Comparison of ENCODE assay signal across 1 cellular context in the genomic region with DNA sequence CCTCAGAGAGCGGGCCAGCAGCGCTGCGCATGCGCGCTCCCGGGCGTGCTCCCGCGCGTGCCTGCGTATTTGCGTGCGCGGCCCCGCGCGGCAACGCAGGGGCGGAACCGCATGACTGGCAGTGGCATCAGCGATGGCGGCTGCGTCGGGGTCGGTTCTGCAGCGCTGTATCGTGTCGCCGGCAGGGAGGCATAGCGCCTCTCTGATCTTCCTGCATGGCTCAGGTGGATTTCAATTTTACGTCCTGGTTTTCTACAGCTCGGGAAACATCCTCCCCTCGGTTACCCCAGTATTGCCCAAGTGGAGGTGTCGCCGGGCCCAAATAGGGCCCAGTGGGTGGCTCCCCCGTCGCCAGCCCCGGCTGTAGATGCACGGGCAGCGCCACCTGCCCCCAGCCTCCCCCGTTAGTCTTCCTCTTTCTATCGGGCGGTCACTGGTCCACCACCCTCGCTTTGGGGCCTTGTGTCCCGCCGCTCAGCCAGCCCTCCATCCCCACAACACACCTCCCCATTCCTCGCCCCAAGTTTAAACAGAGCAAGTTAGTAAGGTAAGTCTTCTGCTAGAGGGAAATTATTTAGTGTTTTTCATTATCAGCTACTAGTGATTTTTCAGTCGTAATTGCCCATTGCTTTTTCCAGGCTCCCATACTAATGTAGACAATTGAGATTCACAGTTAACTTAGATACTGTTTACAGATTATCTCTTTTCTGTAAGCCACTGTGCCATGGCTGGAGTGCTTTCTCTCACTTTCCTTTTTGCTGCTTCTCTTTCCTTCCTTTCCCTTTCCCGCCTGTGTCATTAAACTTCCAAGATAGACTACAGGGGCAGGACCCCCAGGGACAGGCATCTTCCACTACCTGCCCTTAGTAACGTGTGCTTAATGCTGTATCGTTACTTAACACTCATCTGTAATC.
A peak's percentile ranks its signal among the peaks of the same experiment; 100 is the strongest.
TF ChIP-seq lines count a peak whose summit lies in the region.

A gene (plus strand): TSS at position 121 of the 914 bp plus-strand sequence. CDS start 13 bp downstream, at position 134.

TF ChIP-seq in WTC11, 78 proteins besides CTCF, POLR2A, EP300 and RAD21 (continued from another document):
- TF ChIP-seq, protein P1, sequence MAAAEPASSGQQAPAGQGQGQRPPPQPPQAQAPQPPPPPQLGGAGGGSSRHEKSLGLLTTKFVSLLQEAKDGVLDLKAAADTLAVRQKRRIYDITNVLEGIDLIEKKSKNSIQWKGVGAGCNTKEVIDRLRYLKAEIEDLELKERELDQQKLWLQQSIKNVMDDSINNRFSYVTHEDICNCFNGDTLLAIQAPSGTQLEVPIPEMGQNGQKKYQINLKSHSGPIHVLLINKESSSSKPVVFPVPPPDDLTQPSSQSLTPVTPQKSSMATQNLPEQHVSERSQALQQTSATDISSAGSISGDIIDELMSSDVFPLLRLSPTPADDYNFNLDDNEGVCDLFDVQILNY (CRISPR knock-in tag; IDR thresholded peaks at IDR 0.05): 0 out of 2 replicates have a peak, but pooled peaks have one; percentile 70
- no peak; the same call in 1 of the 2 replicates for TF ChIP-seq KAT7 (CRISPR knock-in tag; IDR thresholded peaks at IDR 0.05; ENCODE audit: borderline replicate concordance)
- no peak for TF ChIP-seq NR1H2 (CRISPR knock-in tag; IDR thresholded peaks at IDR 0.05)
- TF ChIP-seq, protein P2, sequence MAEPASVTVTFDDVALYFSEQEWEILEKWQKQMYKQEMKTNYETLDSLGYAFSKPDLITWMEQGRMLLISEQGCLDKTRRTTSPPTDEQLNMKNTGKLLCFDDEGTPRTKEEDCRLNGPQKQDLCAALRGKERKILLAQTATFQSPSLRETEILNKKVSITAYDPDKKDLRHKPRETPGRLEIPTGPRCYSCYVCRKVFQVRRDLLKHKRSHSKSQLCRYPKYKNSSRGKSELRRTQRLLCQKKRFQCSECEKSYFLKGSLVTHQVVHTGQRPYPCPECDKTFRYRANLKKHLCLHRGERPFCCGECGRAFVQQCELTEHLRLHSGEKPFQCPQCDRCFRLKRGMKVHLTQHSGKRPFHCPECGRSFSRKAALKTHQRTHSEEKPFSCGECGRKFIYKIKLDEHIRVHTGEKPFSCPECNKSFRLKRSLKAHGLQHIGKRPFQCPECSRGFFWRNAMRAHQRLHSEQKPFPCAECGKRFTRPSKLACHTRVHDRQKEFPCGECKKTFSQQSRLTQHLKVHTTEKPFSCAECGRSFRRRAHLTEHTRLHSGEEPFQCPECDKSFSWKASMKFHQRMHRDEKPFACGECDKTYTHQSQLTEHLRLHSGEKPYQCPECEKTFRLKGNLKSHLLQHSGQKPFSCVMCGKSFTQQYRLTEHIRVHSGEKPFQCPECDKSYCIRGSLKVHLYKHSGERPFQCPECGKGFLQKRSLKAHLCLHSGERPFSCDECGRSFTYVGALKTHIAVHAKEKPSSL (CRISPR knock-in tag; conservative IDR thresholded peaks at IDR 0.05): no peak
- TF ChIP-seq, protein P3, sequence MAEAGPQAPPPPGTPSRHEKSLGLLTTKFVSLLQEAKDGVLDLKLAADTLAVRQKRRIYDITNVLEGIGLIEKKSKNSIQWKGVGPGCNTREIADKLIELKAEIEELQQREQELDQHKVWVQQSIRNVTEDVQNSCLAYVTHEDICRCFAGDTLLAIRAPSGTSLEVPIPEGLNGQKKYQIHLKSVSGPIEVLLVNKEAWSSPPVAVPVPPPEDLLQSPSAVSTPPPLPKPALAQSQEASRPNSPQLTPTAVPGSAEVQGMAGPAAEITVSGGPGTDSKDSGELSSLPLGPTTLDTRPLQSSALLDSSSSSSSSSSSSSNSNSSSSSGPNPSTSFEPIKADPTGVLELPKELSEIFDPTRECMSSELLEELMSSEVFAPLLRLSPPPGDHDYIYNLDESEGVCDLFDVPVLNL (CRISPR knock-in tag; IDR thresholded peaks at IDR 0.05; ENCODE audit: borderline replicate concordance, low read depth): no peak
- TF ChIP-seq, protein P4, sequence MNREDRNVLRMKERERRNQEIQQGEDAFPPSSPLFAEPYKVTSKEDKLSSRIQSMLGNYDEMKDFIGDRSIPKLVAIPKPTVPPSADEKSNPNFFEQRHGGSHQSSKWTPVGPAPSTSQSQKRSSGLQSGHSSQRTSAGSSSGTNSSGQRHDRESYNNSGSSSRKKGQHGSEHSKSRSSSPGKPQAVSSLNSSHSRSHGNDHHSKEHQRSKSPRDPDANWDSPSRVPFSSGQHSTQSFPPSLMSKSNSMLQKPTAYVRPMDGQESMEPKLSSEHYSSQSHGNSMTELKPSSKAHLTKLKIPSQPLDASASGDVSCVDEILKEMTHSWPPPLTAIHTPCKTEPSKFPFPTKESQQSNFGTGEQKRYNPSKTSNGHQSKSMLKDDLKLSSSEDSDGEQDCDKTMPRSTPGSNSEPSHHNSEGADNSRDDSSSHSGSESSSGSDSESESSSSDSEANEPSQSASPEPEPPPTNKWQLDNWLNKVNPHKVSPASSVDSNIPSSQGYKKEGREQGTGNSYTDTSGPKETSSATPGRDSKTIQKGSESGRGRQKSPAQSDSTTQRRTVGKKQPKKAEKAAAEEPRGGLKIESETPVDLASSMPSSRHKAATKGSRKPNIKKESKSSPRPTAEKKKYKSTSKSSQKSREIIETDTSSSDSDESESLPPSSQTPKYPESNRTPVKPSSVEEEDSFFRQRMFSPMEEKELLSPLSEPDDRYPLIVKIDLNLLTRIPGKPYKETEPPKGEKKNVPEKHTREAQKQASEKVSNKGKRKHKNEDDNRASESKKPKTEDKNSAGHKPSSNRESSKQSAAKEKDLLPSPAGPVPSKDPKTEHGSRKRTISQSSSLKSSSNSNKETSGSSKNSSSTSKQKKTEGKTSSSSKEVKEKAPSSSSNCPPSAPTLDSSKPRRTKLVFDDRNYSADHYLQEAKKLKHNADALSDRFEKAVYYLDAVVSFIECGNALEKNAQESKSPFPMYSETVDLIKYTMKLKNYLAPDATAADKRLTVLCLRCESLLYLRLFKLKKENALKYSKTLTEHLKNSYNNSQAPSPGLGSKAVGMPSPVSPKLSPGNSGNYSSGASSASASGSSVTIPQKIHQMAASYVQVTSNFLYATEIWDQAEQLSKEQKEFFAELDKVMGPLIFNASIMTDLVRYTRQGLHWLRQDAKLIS (CRISPR knock-in tag; IDR thresholded peaks at IDR 0.05; ENCODE audit: borderline replicate concordance): no peak
- TF ChIP-seq ZNF416 (CRISPR knock-in tag; IDR thresholded peaks at IDR 0.05): no peak
- TF ChIP-seq FOXK1 (CRISPR knock-in tag; IDR thresholded peaks at IDR 0.05): peak; percentile 68; the same call in 1 of the 2 replicates
- TF ChIP-seq, protein P5, sequence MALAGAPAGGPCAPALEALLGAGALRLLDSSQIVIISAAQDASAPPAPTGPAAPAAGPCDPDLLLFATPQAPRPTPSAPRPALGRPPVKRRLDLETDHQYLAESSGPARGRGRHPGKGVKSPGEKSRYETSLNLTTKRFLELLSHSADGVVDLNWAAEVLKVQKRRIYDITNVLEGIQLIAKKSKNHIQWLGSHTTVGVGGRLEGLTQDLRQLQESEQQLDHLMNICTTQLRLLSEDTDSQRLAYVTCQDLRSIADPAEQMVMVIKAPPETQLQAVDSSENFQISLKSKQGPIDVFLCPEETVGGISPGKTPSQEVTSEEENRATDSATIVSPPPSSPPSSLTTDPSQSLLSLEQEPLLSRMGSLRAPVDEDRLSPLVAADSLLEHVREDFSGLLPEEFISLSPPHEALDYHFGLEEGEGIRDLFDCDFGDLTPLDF (CRISPR knock-in tag; IDR thresholded peaks at IDR 0.05): no peak
- TF ChIP-seq, protein P6, sequence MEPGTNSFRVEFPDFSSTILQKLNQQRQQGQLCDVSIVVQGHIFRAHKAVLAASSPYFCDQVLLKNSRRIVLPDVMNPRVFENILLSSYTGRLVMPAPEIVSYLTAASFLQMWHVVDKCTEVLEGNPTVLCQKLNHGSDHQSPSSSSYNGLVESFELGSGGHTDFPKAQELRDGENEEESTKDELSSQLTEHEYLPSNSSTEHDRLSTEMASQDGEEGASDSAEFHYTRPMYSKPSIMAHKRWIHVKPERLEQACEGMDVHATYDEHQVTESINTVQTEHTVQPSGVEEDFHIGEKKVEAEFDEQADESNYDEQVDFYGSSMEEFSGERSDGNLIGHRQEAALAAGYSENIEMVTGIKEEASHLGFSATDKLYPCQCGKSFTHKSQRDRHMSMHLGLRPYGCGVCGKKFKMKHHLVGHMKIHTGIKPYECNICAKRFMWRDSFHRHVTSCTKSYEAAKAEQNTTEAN (CRISPR knock-in tag; IDR thresholded peaks at IDR 0.05): no peak
- TF ChIP-seq, protein P7, sequence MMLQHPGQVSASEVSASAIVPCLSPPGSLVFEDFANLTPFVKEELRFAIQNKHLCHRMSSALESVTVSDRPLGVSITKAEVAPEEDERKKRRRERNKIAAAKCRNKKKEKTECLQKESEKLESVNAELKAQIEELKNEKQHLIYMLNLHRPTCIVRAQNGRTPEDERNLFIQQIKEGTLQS (CRISPR knock-in tag; conservative IDR thresholded peaks at IDR 0.05): no peak
- peak; percentile 82; the same call in 1 of the 2 replicates for TF ChIP-seq TEAD1 (CRISPR knock-in tag; IDR thresholded peaks at IDR 0.05)
- TF ChIP-seq ESRRA (CRISPR knock-in tag; IDR thresholded peaks at IDR 0.05; ENCODE audit: borderline replicate concordance): no peak
- TF ChIP-seq, protein P8, sequence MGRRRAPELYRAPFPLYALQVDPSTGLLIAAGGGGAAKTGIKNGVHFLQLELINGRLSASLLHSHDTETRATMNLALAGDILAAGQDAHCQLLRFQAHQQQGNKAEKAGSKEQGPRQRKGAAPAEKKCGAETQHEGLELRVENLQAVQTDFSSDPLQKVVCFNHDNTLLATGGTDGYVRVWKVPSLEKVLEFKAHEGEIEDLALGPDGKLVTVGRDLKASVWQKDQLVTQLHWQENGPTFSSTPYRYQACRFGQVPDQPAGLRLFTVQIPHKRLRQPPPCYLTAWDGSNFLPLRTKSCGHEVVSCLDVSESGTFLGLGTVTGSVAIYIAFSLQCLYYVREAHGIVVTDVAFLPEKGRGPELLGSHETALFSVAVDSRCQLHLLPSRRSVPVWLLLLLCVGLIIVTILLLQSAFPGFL (CRISPR knock-in tag; IDR thresholded peaks at IDR 0.05; ENCODE audit: borderline replicate concordance): no peak
- 0 out of 2 replicates have a peak, but pooled peaks have one; percentile 7 for TF ChIP-seq TEAD4 (CRISPR knock-in tag; IDR thresholded peaks at IDR 0.05)
- TF ChIP-seq CREB1 (CRISPR knock-in tag; IDR thresholded peaks at IDR 0.05): peak; percentile 16; the same call in 1 of the 2 replicates
- peak; percentile 84; the same call in 1 of the 2 replicates for TF ChIP-seq GABPB1 (CRISPR knock-in tag; IDR thresholded peaks at IDR 0.05)
- no peak for TF ChIP-seq EMX1 (CRISPR knock-in tag; IDR thresholded peaks at IDR 0.05)
